In the genomic region with DNA sequence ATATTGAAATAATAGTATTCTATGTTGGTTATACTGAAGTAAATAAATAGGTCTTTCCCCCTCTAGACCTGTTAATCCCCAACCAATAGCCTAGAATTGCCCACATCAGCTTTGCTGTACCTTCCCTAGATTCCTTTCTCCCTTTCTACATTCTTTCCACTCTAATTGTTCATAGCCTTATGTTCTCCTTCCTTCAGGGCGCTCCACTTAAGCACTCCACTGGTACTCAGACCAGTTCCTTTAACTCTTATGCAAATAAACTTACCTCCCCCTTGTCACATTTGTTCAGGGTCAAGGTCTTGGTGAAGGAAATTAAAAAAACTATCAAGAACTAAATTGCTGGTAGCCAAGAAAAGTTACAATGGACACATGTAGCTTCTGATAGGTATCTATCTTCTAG, we compare ENCODE assay signal across 36 cellular contexts.
DNase-seq lines count a peak whose midpoint lies in the region; ATAC-seq, FAIRE-seq and TF ChIP-seq lines count a peak whose summit lies in the region.
"Had no signal": no experiment of that assay in that cellular context is flagged by ENCODE, and none has a peak within 500 bp of the region (broad histone marks: within the 10 kb centered on the region; RNA-seq: fewer than 3 reads in every experiment).

No MANE protein-coding gene starts in this region.

- DNase-seq in A549 (ENCODE audit: low read depth in 1 of 2, low spot score in 1 of 2), result no peak
- no peak for DNase-seq in left lung
- DNase-seq in lower lobe of right lung, result no peak
- DNase-seq in upper lobe of right lung, result no peak
- DNase-seq in middle frontal gyrus (ENCODE audit: extremely low spot score, low spot score), result no peak
- DNase-seq in GM13977 (ENCODE audit: low spot score), result no peak
- DNase-seq in mesothelial cell of epicardium (ENCODE audit: low spot score in 2 of 2, unreplicated experiment in 2 of 2), result no peak
- DNase-seq: 8988T; ACHN; AML-193; BE2C; C1 segment of cervical spinal cord; Caco-2; Calu3; CD4-positive, alpha-beta memory T cell; CD4-positive, alpha-beta T cell; CD4-positive, CD25-positive, alpha-beta regulatory T cell; CD8-positive, alpha-beta memory T cell; CD8-positive, alpha-beta T cell; COR-L47; DMS 273 treated with DMSO at 0.1 percent for 48 hours; DMS153; DMS53; DMS79; DMS79 treated with DMSO at 0.1 percent for 48 hours; DND-41; EL had no signal

- POLR2A ChIA-PET in A549 (lab: Yijun Ruan, JAX), result no interaction called here

- H3K36me3 ChIP-seq in left lung (no peaks in the 10 kb centered on the region), lower lobe of right lung (no peaks in the 10 kb centered on the region), upper lobe of right lung (no peaks in the 10 kb centered on the region)
- H3K36me3 ChIP-seq: BE2C; BLaER1; BLaER1 treated with 17β-estradiol and CSF1 and Interleukin-3, amounts not matched to agents 10 nM and 100 nM had no signal

- no peaks in the 10 kb centered on the region for H3K4me1 ChIP-seq in A549
- H3K4me1 ChIP-seq in left lung, result no peaks in the 10 kb centered on the region
- no peaks in the 10 kb centered on the region for H3K4me1 ChIP-seq in lower lobe of right lung
- no peaks in the 10 kb centered on the region for H3K4me1 ChIP-seq in upper lobe of right lung
- H3K4me1 ChIP-seq: BE2C, BLaER1, Caco-2 had no signal

- H3K27me3 ChIP-seq in left lung (peaks cover 0 to 9% of the 10 kb centered on the region in 2 donors), lower lobe of right lung (ENCODE audit: low read depth) (no peaks in the 10 kb centered on the region), upper lobe of right lung (no peaks in the 10 kb centered on the region)
- H3K27me3 ChIP-seq: BE2C; BLaER1; BLaER1 treated with 17β-estradiol and CSF1 and Interleukin-3, amounts not matched to agents 10 nM and 100 nM had no signal

- H3K27me3 Mint-ChIP-seq in mesothelial cell of epicardium (ENCODE audit: low read depth), result peaks cover 24% of the 10 kb centered on the region

- TF ChIP-seq RAD21 in A549 (conservative IDR thresholded peaks at IDR 0.05 in 1 of 2, IDR thresholded peaks at IDR 0.05 in 1 of 2), result no peak

- H3K4me3 Mint-ChIP-seq in mesothelial cell of epicardium, result no peak overlapping the region
- H3K4me3 Mint-ChIP-seq: B cell; CD14-positive monocyte; CD4-positive, alpha-beta memory T cell; CD4-positive, alpha-beta T cell; CD4-positive, CD25-positive, alpha-beta regulatory T cell; CD8-positive, alpha-beta memory T cell; CD8-positive, alpha-beta T cell had no signal

- in situ Hi-C loops in GM13977 (cut with MboI; ENCODE audit: low pct_unique_long_range_greater_than_20kb, low sequenced_read_pairs, unreplicated experiment), result no loop called here

- no peak overlapping the region for H3K4me2 ChIP-seq in A549
- H3K4me2 ChIP-seq: BLaER1; BLaER1 treated with 17β-estradiol and CSF1 and Interleukin-3, amounts not matched to agents 10 nM and 100 nM had no signal

- H3K27ac Mint-ChIP-seq in mesothelial cell of epicardium, result no peak overlapping the region
- H3K27ac Mint-ChIP-seq: B cell; CD14-positive monocyte; CD4-positive, alpha-beta memory T cell; CD4-positive, alpha-beta T cell; CD4-positive, CD25-positive, alpha-beta regulatory T cell; CD8-positive, alpha-beta memory T cell; CD8-positive, alpha-beta T cell had no signal

- intact Hi-C loops in left lung (cut with DNase I) (no loop called here), lower lobe of right lung (cut with DNase I) (no loop called here), upper lobe of right lung (cut with DNase I) (no loop called here)

- H3K36me3 Mint-ChIP-seq in mesothelial cell of epicardium, result no peaks in the 10 kb centered on the region
- H3K36me3 Mint-ChIP-seq: CD14-positive monocyte; CD4-positive, alpha-beta memory T cell; CD4-positive, CD25-positive, alpha-beta regulatory T cell; CD8-positive, alpha-beta memory T cell; CD8-positive, alpha-beta T cell had no signal

- CTCF ChIA-PET in A549 (lab: Yijun Ruan, JAX), result interaction anchor here (1.3 to 1.6 kb wide), 3 partner anchors 19 to 183 kb away, joined by 3 to 8 read pairs (median 4); no protein-coding TSS in a partner anchor

- H3K4me1 Mint-ChIP-seq in mesothelial cell of epicardium, result no peaks in the 10 kb centered on the region
- H3K4me1 Mint-ChIP-seq: B cell; CD14-positive monocyte; CD4-positive, alpha-beta memory T cell; CD4-positive, CD25-positive, alpha-beta regulatory T cell; CD8-positive, alpha-beta memory T cell had no signal

- H3K4me3 ChIP-seq in A549 (no peak overlapping the region), left lung (no peak overlapping the region), lower lobe of right lung (no peak overlapping the region), upper lobe of right lung (no peak overlapping the region)
- H3K4me3 ChIP-seq: BLaER1; BLaER1 treated with 17β-estradiol and CSF1 and Interleukin-3, amounts not matched to agents 10 nM and 100 nM had no signal

- no peak for TF ChIP-seq EP300 in A549 (IDR thresholded peaks at IDR 0.05)

- WGBS in A549 (ENCODE audit: missing lambda C conversion rate), result 0% methylated on average over 1 of the region's 1 CpG

- H3K9me3 ChIP-seq in A549 (no peaks in the 10 kb centered on the region), left lung (no peaks in the 10 kb centered on the region), lower lobe of right lung (no peaks in the 10 kb centered on the region), upper lobe of right lung (no peaks in the 10 kb centered on the region)
- H3K9me3 ChIP-seq: BE2C; BLaER1; BLaER1 treated with 17β-estradiol and CSF1 and Interleukin-3, amounts not matched to agents 10 nM and 100 nM; Caco-2 had no signal

- TF ChIP-seq CTCF in A549 (IDR thresholded peaks at IDR 0.05) (no peak), left lung (IDR thresholded peaks at IDR 0.05) (no peak), lower lobe of right lung (IDR thresholded peaks at IDR 0.05) (no peak), upper lobe of right lung (IDR thresholded peaks at IDR 0.05) (no peak), GM13977 (IDR thresholded peaks at IDR 0.05; ENCODE audit: extremely low read depth, insufficient read depth, missing control alignments) (no peak), mesothelial cell of epicardium (IDR thresholded peaks at IDR 0.05; ENCODE audit: unreplicated experiment) (no peak)

- H3K27ac ChIP-seq in A549 (no peak overlapping the region), left lung (no peak overlapping the region), lower lobe of right lung (no peak overlapping the region), upper lobe of right lung (no peak overlapping the region)
- H3K27ac ChIP-seq: 22Rv1; BLaER1; BLaER1 treated with 17β-estradiol and CSF1 and Interleukin-3, amounts not matched to agents 10 nM and 100 nM; C4-2B had no signal

- ATAC-seq in A549 (no peak), left lung (peak; percentile 94), lower lobe of right lung (peak; percentile 79 to 80), upper lobe of right lung (peak; percentile 77), HG03095 (IDR thresholded peaks at IDR 0.05; ENCODE audit: unreplicated experiment) (no peak)
- ATAC-seq: CD8-positive, alpha-beta T cell had no signal

- H3K9me3 Mint-ChIP-seq in mesothelial cell of epicardium, result no peaks in the 10 kb centered on the region
- H3K9me3 Mint-ChIP-seq: CD4-positive, alpha-beta T cell; CD8-positive, alpha-beta memory T cell; CD8-positive, alpha-beta T cell had no signal

- TF ChIP-seq POLR2A in A549 (IDR thresholded peaks at IDR 0.05; ENCODE audit: low read length), result no peak

- peak; percentile 36 for FAIRE-seq in A549 (lab: Jason Lieb, UNC)
- FAIRE-seq: A204.1, D721Med had no signal

TF ChIP-seq in A549, 52 proteins besides CTCF, POLR2A, EP300 and RAD21:
- TF ChIP-seq, protein P1, sequence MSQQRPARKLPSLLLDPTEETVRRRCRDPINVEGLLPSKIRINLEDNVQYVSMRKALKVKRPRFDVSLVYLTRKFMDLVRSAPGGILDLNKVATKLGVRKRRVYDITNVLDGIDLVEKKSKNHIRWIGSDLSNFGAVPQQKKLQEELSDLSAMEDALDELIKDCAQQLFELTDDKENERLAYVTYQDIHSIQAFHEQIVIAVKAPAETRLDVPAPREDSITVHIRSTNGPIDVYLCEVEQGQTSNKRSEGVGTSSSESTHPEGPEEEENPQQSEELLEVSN (IDR thresholded peaks at IDR 0.05; ENCODE audit: borderline replicate concordance, low read depth), result no peak
- TF ChIP-seq HOXB13 (CRISPR knock-in tag; IDR thresholded peaks at IDR 0.05; ENCODE audit: low read depth) (no peak), HOXA7 (CRISPR knock-in tag; IDR thresholded peaks at IDR 0.05) (no peak), MAZ (IDR thresholded peaks at IDR 0.05; ENCODE audit: borderline replicate concordance, low read depth, low read length) (no peak), KDM5A (IDR thresholded peaks at IDR 0.05) (no peak), HEYL (CRISPR knock-in tag; IDR thresholded peaks at IDR 0.05) (no peak), RCOR1 (IDR thresholded peaks at IDR 0.05; ENCODE audit: low read depth, low read length) (no peak), SREBF2 (IDR thresholded peaks at IDR 0.05) (no peak)

Comparison
In these comparisons a context has a peak if more than half of its experiments do, and no peak if none do; other contexts are left out.
1. ATAC-seq: peak in left lung (single experiment), lower lobe of right lung (2 of 2) and upper lobe of right lung (single experiment); none in A549 (0 of 2) and HG03095 (single experiment).